18 cellular contexts compared by ENCODE assay signal in genomic region chr7:120054376-120055100, GRCh38.
DNase-seq lines count a peak whose midpoint lies in the region; ATAC-seq and TF ChIP-seq lines count a peak whose summit lies in the region.
"Had no signal": no experiment of that assay in that cellular context is flagged by ENCODE, and none has a peak within 500 bp of the region (broad histone marks: within the 10 kb centered on the region; RNA-seq: fewer than 3 reads in every experiment).

No MANE protein-coding gene starts in this region.

- H3K9me3 ChIP-seq in adrenal gland (replicated peaks in 1 of 3), result no peaks in the 10 kb centered on the region
- no peaks in the 10 kb centered on the region for H3K9me3 ChIP-seq in mesodermal cell (ENCODE audit: control insufficient read depth, low read length)
- H3K9me3 ChIP-seq in vagina, result no peaks in the 10 kb centered on the region
- H3K9me3 ChIP-seq in mucosa of descending colon, result no peaks in the 10 kb centered on the region

- H3K36me3 ChIP-seq in adrenal gland (replicated peaks in 1 of 2) (no peaks in the 10 kb centered on the region), mesodermal cell (ENCODE audit: control insufficient read depth, insufficient read depth, low read length) (no peaks in the 10 kb centered on the region), vagina (no peaks in the 10 kb centered on the region), mucosa of descending colon (ENCODE audit: low read depth) (no peaks in the 10 kb centered on the region)

- TF ChIP-seq POLR2A in adrenal gland (IDR thresholded peaks at IDR 0.05), result no peak
- TF ChIP-seq POLR2A in vagina (IDR thresholded peaks at IDR 0.05), result no peak

- intact Hi-C loops in adrenal gland (cut with DNase I) (no loop called here), vagina (cut with DNase I) (no loop called here), mucosa of descending colon (cut with DNase I, micrococcal nuclease) (no loop called here)

- no peak for ATAC-seq in mucosa of descending colon
- ATAC-seq: stimulated activated memory B cell treated with anti-CD40 and anti-IgM and Interleukin-4, amounts not matched to agents 10 μg/mL and 1 μg/mL and 100 μg/mL, for 72 hours had no signal

- peak overlapping the region in 4 of 5 donors; percentile 65 to 87 (median 68) for H3K27ac ChIP-seq in adrenal gland
- peak overlapping the region; percentile 3 for H3K27ac ChIP-seq in mesodermal cell (ENCODE audit: low read depth, low read length, severe bottlenecking)
- H3K27ac ChIP-seq in vagina, result peak overlapping the region; percentile 69

- TF ChIP-seq CTCF in adrenal gland (IDR thresholded peaks at IDR 0.05), result no peak
- no peak for TF ChIP-seq CTCF in vagina (IDR thresholded peaks at IDR 0.05)
- no peak for TF ChIP-seq CTCF in mucosa of descending colon (IDR thresholded peaks at IDR 0.05)

- H3K27me3 ChIP-seq in adrenal gland, result no peaks in the 10 kb centered on the region
- H3K27me3 ChIP-seq in vagina, result no peaks in the 10 kb centered on the region

- DNase-seq in SKM-1 treated with dmso at 0.1 percent for 144 hours (lab: John Stamatoyannopoulos, UW; ENCODE audit: unreplicated experiment) (peak; percentile 19), SKM-1 (lab: John Stamatoyannopoulos, UW; ENCODE audit: unreplicated experiment) (no peak), adrenal gland (no peak), vagina (ENCODE audit: extremely low spot score in 2 of 2) (no peak), mucosa of descending colon (no peak), NCI-H510A treated with DMSO at 0.1 percent for 48 hours (lab: John Stamatoyannopoulos, UW) (no peak), A172 (ENCODE audit: low spot score) (no peak)
- DNase-seq: activated CD4-positive, alpha-beta T cell treated with anti-CD3 and anti-CD28 coated beads for 1 hour; activated naive CD4-positive, alpha-beta T cell treated with anti-CD3 and anti-CD28 coated beads, Interleukin-2, amount 10 ng/mL, durations not matched to agents 7 days and 5 days; CD4-positive, CD25-positive, alpha-beta regulatory T cell; effector memory CD4-positive, alpha-beta T cell; HCEC 1CT; NCI-H2081; NCI-H526 treated with DMSO at 0.1 percent for 48 hours; T-helper 2 cell had no signal

- no peak overlapping the region for H3K4me3 ChIP-seq in adrenal gland
- H3K4me3 ChIP-seq in mesodermal cell (ENCODE audit: extremely low read depth, insufficient read depth, low read length, poor library complexity, severe bottlenecking), result no peak overlapping the region
- no peak overlapping the region for H3K4me3 ChIP-seq in vagina
- H3K4me3 ChIP-seq in mucosa of descending colon, result no peak overlapping the region
- H3K4me3 ChIP-seq: skin epidermis had no signal

- peaks cover 12 to 20% of the 10 kb centered on the region in 2 donors for H3K4me1 ChIP-seq in adrenal gland (replicated peaks in 1 of 2)
- H3K4me1 ChIP-seq in mesodermal cell (ENCODE audit: control insufficient read depth, insufficient read depth, low read length, poor library complexity, severe bottlenecking), result peaks cover 32% of the 10 kb centered on the region
- peaks cover 7% of the 10 kb centered on the region for H3K4me1 ChIP-seq in vagina
- no peaks in the 10 kb centered on the region for H3K4me1 ChIP-seq in mucosa of descending colon (ENCODE audit: low read depth)

- WGBS in adrenal gland, 4 donors, result 89 to 92% (median 90%) methylated on average over 12 of the region's 12 CpGs
- WGBS in mesodermal cell (ENCODE audit: insufficient coverage in 2 of 2), 2 experiments, result 94% methylated on average over 7 to 8 of the region's 12 CpGs

Comparison
In these comparisons a context has a peak if more than half of its experiments do, and no peak if none do; other contexts are left out.
1. H3K27ac ChIP-seq: peak in every context shown above with its lines; median percentile 69 in vagina; 68 in adrenal gland; 3 in mesodermal cell.